8 cellular contexts compared by ENCODE assay signal in the genomic region with DNA sequence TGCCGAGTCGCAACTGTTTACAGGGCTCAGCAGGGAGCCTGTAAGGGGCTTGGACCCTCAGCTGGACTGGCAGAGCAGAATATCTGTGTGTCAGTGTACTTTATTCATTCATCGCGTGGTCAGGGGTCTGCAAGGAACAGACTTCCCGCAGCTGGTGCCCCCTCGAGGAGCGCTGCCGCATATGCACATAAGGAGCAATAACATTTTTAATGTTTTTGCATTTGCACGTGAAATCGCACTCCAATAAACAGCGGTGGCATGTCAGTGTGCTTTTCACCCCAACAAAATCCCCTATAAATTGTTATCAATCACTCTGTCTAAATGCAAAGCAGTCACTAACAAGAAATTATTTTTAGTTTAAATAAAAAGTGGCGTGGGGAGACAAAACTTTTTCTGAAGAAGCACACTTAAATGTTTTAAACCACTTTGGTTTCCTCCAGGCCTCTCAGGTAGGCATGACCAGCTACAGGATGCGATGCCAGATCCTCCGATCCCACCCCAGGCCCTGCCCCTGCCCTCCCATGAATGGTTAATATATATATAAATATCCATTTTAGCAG. TPM values are rescaled to one million over a fixed set of nuclear protein-coding genes. Genes with fewer than 3 reads are reported as not detected.
A peak's percentile ranks its signal among the peaks of the same experiment; 100 is the strongest.
DNase-seq lines count a peak whose midpoint lies in the region; ATAC-seq and TF ChIP-seq lines count a peak whose summit lies in the region.

No MANE protein-coding gene starts in this region.

- H3K27me3 ChIP-seq in H7 (ENCODE audit: control insufficient read depth, insufficient read depth, low read length), result peaks cover 3% of the 10 kb centered on the region; the same call in 1 of the 2 replicates

- H3K4me3 Mint-ChIP-seq in immature natural killer cell, result peak overlapping the region in 4 of 5 donors; percentile 66 to 77 (median 74)

- peaks cover 5 to 32% (median 12%) of the 10 kb centered on the region in 3 donors for H3K27me3 Mint-ChIP-seq in immature natural killer cell (ENCODE audit: low read depth in 3 of 3)

- no peak for ATAC-seq in HG02884 (IDR thresholded peaks at IDR 0.05; ENCODE audit: unreplicated experiment)

- DNase-seq in GM10266 (ENCODE audit: extremely low spot score), result peak; percentile 21
- DNase-seq in H7, result peak; percentile 36
- peak; percentile 63 for DNase-seq in NCI-H526 treated with DMSO at 0.1 percent for 48 hours (lab: John Stamatoyannopoulos, UW)
- DNase-seq in astrocyte of the hippocampus (ENCODE audit: low read depth, low spot score), result peak; percentile 69
- no peak for DNase-seq in immature natural killer cell
- peak; percentile 55 for DNase-seq in stimulated activated CD8-positive, alpha-beta memory T cell treated with anti-CD3 and anti-CD28 coated beads, Interleukin-4, amount 100 ng/mL, for 48 hours
- no peak for DNase-seq in mucosa of gallbladder (ENCODE audit: low spot score)

- no peaks in the 10 kb centered on the region for H3K36me3 ChIP-seq in H7 (replicated peaks; ENCODE audit: control insufficient read depth, insufficient read depth, low read length)

- no peaks in the 10 kb centered on the region for H3K36me3 Mint-ChIP-seq in immature natural killer cell

- peak; percentile 62 for TF ChIP-seq CTCF in GM10266 (IDR thresholded peaks at IDR 0.05; ENCODE audit: control insufficient read depth, insufficient read depth, low read depth, missing control alignments)

- H3K4me3 ChIP-seq in H7 (ENCODE audit: insufficient read depth, low read depth, low read length), result peak overlapping the region; percentile 42

- H3K27ac Mint-ChIP-seq in immature natural killer cell, result no peak overlapping the region

- H3K9me3 Mint-ChIP-seq in immature natural killer cell, result no peaks in the 10 kb centered on the region

- peaks cover 7 to 12% of the 10 kb centered on the region in 2 donors for H3K4me1 Mint-ChIP-seq in immature natural killer cell

RNA-seq across cellular contexts. Expression of a gene that starts 3.5 kb away (rescaled TPM):
- total RNA-seq in H7 (2014; rRNA removed; shearing (Covaris generic)), result not detected in 2 replicates
- not detected for polyA plus RNA-seq in immature natural killer cell
- not detected for total RNA-seq in mucosa of gallbladder

Comparison
In these comparisons a context has a peak if more than half of its experiments do, and no peak if none do; other contexts are left out.
1. DNase-seq: peak in GM10266 (single experiment), H7 (single experiment), NCI-H526 treated with DMSO at 0.1 percent for 48 hours (single experiment), astrocyte of the hippocampus (single experiment) and stimulated activated CD8-positive, alpha-beta memory T cell treated with anti-CD3 and anti-CD28 coated beads, Interleukin-4, amount 100 ng/mL, for 48 hours (single experiment); none in immature natural killer cell (0 of 3) and mucosa of gallbladder (single experiment).